In the genomic region with DNA sequence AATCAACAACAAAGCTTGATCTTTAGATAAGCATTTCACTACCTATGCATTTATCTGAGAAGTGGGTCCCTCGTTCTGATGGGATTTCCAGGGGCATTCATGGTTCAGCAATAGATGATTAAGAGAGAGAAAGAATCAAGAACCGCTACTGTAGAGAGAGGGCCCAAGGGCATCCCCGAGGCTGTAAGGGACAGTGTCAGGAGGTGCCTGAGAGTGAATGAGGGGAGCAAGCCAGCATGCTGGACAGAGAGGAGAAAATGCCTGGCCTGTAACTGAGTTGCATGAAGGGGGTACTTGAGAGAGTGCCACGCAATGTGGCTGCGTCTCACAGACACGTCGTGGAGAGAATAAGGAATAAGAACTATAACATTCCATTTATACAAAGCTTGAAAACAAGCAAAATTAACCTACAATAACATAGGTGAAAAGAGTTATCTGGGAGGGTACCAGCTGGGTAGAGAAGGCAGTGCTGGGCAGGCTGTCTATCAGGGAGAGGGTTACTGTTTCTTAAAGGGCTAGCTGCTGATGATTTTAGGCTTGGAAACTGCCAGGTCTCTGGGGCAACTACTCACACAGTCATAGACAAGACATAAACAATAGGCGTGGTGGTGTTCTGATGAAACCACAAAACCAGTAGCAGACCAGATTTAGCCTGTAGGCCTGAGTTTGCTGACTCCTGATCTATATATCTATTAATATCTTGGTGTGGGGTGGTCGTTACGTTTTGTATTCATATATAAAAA, we compare ENCODE assay signal across 8 cellular contexts.
DNase-seq lines count a peak whose midpoint lies in the region; ATAC-seq, FAIRE-seq and TF ChIP-seq lines count a peak whose summit lies in the region.

No MANE protein-coding gene starts in this region.

- H3K27ac Mint-ChIP-seq in CD4-positive, CD25-positive, alpha-beta regulatory T cell = peak overlapping the region; percentile 86 to 95 (median 95)
- H3K27ac Mint-ChIP-seq in activated T-helper 2 cell treated with anti-CD3 and anti-CD28 coated beads, Interferon-gamma antibody, Interleukin-2, Interleukin-4, amounts not matched to agents 10 μg/mL and 5 μg/mL and 100 μg/mL, durations not matched to agents 14 hours and 24 hours and 36 hours = peak overlapping the region; percentile 13

- dilution Hi-C loops in keratinocyte (cut with MboI; ENCODE audit: extremely low pct_ligation_motif_present, low sequenced_read_pairs) = no loop called here

- H3K9ac ChIP-seq in keratinocyte (ENCODE audit: control insufficient read depth, extremely low read depth, insufficient read depth, low read length) = no peak overlapping the region

- H3K4me3 ChIP-seq in CD4-positive, CD25-positive, alpha-beta regulatory T cell (ENCODE audit: low read depth, low read length) = peak overlapping the region; percentile 41
- no peak overlapping the region for H3K4me3 ChIP-seq in HFF-Myc (replicated peaks; ENCODE audit: low read depth, low read length)
- no peak overlapping the region for H3K4me3 ChIP-seq in keratinocyte (ENCODE audit: control insufficient read depth in 2 of 3, extremely low read depth in 1 of 3, insufficient read depth in 2 of 3, low read depth in 1 of 3, low read length in 3 of 3)
- no peak overlapping the region for H3K4me3 ChIP-seq in H7 (ENCODE audit: insufficient read depth, low read depth, low read length)

- peak; percentile 62 to 72 for ATAC-seq in CD4-positive, CD25-positive, alpha-beta regulatory T cell (ENCODE audit: low read depth in 2 of 2)
- ATAC-seq in GM21619 (IDR thresholded peaks at IDR 0.05; ENCODE audit: unreplicated experiment) = no peak

- peaks cover 22 to 67% (median 47%) of the 10 kb centered on the region in 4 donors for H3K4me1 Mint-ChIP-seq in CD4-positive, CD25-positive, alpha-beta regulatory T cell
- peaks cover 48% of the 10 kb centered on the region for H3K4me1 Mint-ChIP-seq in activated T-helper 2 cell treated with anti-CD3 and anti-CD28 coated beads, Interferon-gamma antibody, Interleukin-2, Interleukin-4, amounts not matched to agents 10 μg/mL and 5 μg/mL and 100 μg/mL, durations not matched to agents 14 hours and 24 hours and 36 hours (ENCODE audit: low read depth)

- H3K9me1 ChIP-seq in keratinocyte (ENCODE audit: control insufficient read depth, extremely low read depth, insufficient read depth, low read length) = no peaks in the 10 kb centered on the region

- H3K27me3 ChIP-seq in CD4-positive, CD25-positive, alpha-beta regulatory T cell (ENCODE audit: control insufficient read depth, insufficient read depth, low read length) = no peaks in the 10 kb centered on the region
- peaks cover 3% of the 10 kb centered on the region for H3K27me3 ChIP-seq in keratinocyte (ENCODE audit: control insufficient read depth, extremely low read depth, insufficient read depth, low read length)
- H3K27me3 ChIP-seq in H7 (ENCODE audit: control insufficient read depth, insufficient read depth, low read length) = no peaks in the 10 kb centered on the region

- intact Hi-C loops in activated T-helper 2 cell treated with anti-CD3 and anti-CD28 coated beads, Interferon-gamma antibody, Interleukin-2, Interleukin-4, amounts not matched to agents 10 μg/mL and 5 μg/mL and 100 μg/mL, durations not matched to agents 14 hours and 24 hours and 36 hours (cut with micrococcal nuclease) = no loop called here

- peak overlapping the region; percentile 65 for H3K27ac ChIP-seq in CD4-positive, CD25-positive, alpha-beta regulatory T cell (ENCODE audit: insufficient read depth, low read length, poor library complexity, severe bottlenecking)
- no peak overlapping the region for H3K27ac ChIP-seq in keratinocyte (ENCODE audit: control insufficient read depth, insufficient read depth, low read length)

- peaks cover 0 to under 1% (median 0%) of the 10 kb centered on the region in 7 donors for H3K9me3 Mint-ChIP-seq in CD4-positive, CD25-positive, alpha-beta regulatory T cell
- no peaks in the 10 kb centered on the region for H3K9me3 Mint-ChIP-seq in activated T-helper 2 cell treated with anti-CD3 and anti-CD28 coated beads, Interferon-gamma antibody, Interleukin-2, Interleukin-4, amounts not matched to agents 10 μg/mL and 5 μg/mL and 100 μg/mL, durations not matched to agents 14 hours and 24 hours and 36 hours

- H4K20me1 ChIP-seq in keratinocyte (ENCODE audit: control insufficient read depth, extremely low read depth, insufficient read depth, low read length) = no peaks in the 10 kb centered on the region

- peak; percentile 7 to 84 (median 75) for DNase-seq in CD4-positive, CD25-positive, alpha-beta regulatory T cell
- DNase-seq in HFF-Myc (ENCODE audit: extremely low read depth, low read depth) (peak; percentile 14), keratinocyte (ENCODE audit: low read depth, low spot score) (peak; percentile 36), NCI-H1048 (lab: John Stamatoyannopoulos, UW) (no peak), LoVo (ENCODE audit: low spot score) (no peak), H7 (no peak)
- no peak for DNase-seq in activated T-helper 2 cell treated with anti-CD3 and anti-CD28 coated beads, Interferon-gamma antibody, Interleukin-2, Interleukin-4, amounts not matched to agents 10 μg/mL and 5 μg/mL and 100 μg/mL, durations not matched to agents 14 hours and 24 hours and 36 hours (ENCODE audit: low spot score)

- H3K4me3 Mint-ChIP-seq in CD4-positive, CD25-positive, alpha-beta regulatory T cell = peak overlapping the region; percentile 25 to 79 (median 52)
- H3K4me3 Mint-ChIP-seq in activated T-helper 2 cell treated with anti-CD3 and anti-CD28 coated beads, Interferon-gamma antibody, Interleukin-2, Interleukin-4, amounts not matched to agents 10 μg/mL and 5 μg/mL and 100 μg/mL, durations not matched to agents 14 hours and 24 hours and 36 hours (ENCODE audit: low read depth) = no peak overlapping the region

- TF ChIP-seq CTCF in HFF-Myc (IDR thresholded peaks at IDR 0.05; ENCODE audit: low read depth, low read length, missing control alignments) (no peak), keratinocyte (optimal IDR thresholded peaks at IDR 0.05 in 1 of 3, IDR thresholded peaks at IDR 0.05 in 1 of 3, conservative IDR thresholded peaks at IDR 0.05 in 1 of 3; ENCODE audit: extremely low read depth in 1 of 3, insufficient read depth in 2 of 3, low read length in 3 of 3) (no peak)

- H3K36me3 ChIP-seq in CD4-positive, CD25-positive, alpha-beta regulatory T cell (ENCODE audit: control insufficient read depth, insufficient read depth, low read length) = no peaks in the 10 kb centered on the region
- H3K36me3 ChIP-seq in keratinocyte (ENCODE audit: control insufficient read depth in 2 of 2, extremely low read depth in 1 of 2, insufficient read depth in 2 of 2, low read length in 2 of 2) = no peaks in the 10 kb centered on the region
- H3K36me3 ChIP-seq in H7 (replicated peaks; ENCODE audit: control insufficient read depth, insufficient read depth, low read length) = no peaks in the 10 kb centered on the region

- H3K79me2 ChIP-seq in keratinocyte (ENCODE audit: control insufficient read depth, insufficient read depth, low read length) = no peaks in the 10 kb centered on the region

- no peaks in the 10 kb centered on the region for H3K9me3 ChIP-seq in CD4-positive, CD25-positive, alpha-beta regulatory T cell (ENCODE audit: control insufficient read depth in 2 of 2, low read length in 2 of 2)
- H3K9me3 ChIP-seq in keratinocyte (ENCODE audit: control insufficient read depth, low read depth, low read length) = no peaks in the 10 kb centered on the region

- H3K4me2 ChIP-seq in keratinocyte (ENCODE audit: control insufficient read depth, extremely low read depth, insufficient read depth, low read depth, low read length) = no peak overlapping the region

- no peaks in the 10 kb centered on the region for H3K27me3 Mint-ChIP-seq in CD4-positive, CD25-positive, alpha-beta regulatory T cell
- H3K27me3 Mint-ChIP-seq in activated T-helper 2 cell treated with anti-CD3 and anti-CD28 coated beads, Interferon-gamma antibody, Interleukin-2, Interleukin-4, amounts not matched to agents 10 μg/mL and 5 μg/mL and 100 μg/mL, durations not matched to agents 14 hours and 24 hours and 36 hours (ENCODE audit: low read depth) = no peaks in the 10 kb centered on the region

- peak; percentile 93 for FAIRE-seq in keratinocyte (lab: Jason Lieb, UNC)

- H2AFZ ChIP-seq in keratinocyte (ENCODE audit: control insufficient read depth, low read length) = no peak overlapping the region

- peaks cover 53% of the 10 kb centered on the region for H3K4me1 ChIP-seq in CD4-positive, CD25-positive, alpha-beta regulatory T cell (ENCODE audit: control insufficient read depth, insufficient read depth, low read length, poor library complexity, severe bottlenecking)
- H3K4me1 ChIP-seq in keratinocyte (ENCODE audit: control insufficient read depth, extremely low read depth, insufficient read depth, low read length) = peaks cover 39% of the 10 kb centered on the region

- no peaks in the 10 kb centered on the region for H3K36me3 Mint-ChIP-seq in CD4-positive, CD25-positive, alpha-beta regulatory T cell
- no peaks in the 10 kb centered on the region for H3K36me3 Mint-ChIP-seq in activated T-helper 2 cell treated with anti-CD3 and anti-CD28 coated beads, Interferon-gamma antibody, Interleukin-2, Interleukin-4, amounts not matched to agents 10 μg/mL and 5 μg/mL and 100 μg/mL, durations not matched to agents 14 hours and 24 hours and 36 hours (ENCODE audit: low read depth)

Comparison
In these comparisons a context has a peak if more than half of its experiments do, and no peak if none do; other contexts are left out.
1. DNase-seq: peak in CD4-positive, CD25-positive, alpha-beta regulatory T cell (3 of 3), HFF-Myc (single experiment) and keratinocyte (single experiment); none in activated T-helper 2 cell treated with anti-CD3 and anti-CD28 coated beads, Interferon-gamma antibody, Interleukin-2, Interleukin-4, amounts not matched to agents 10 μg/mL and 5 μg/mL and 100 μg/mL, durations not matched to agents 14 hours and 24 hours and 36 hours (single experiment), NCI-H1048 (single experiment), LoVo (single experiment) and H7 (single experiment).